In genomic region chr10:69331161-69331560, GRCh38 we compare ENCODE assay signal across 1 cellular context.
TF ChIP-seq lines count a peak whose summit lies in the region.

No MANE protein-coding gene starts in this region.

TF ChIP-seq in H1, 55 proteins besides CTCF, POLR2A, EP300 and RAD21:
- TF ChIP-seq EGR1 (IDR thresholded peaks at IDR 0.05; ENCODE audit: borderline replicate concordance, low read depth, low read length) = no peak
- TF ChIP-seq SRF (IDR thresholded peaks at IDR 0.05; ENCODE audit: low read depth, low read length) = no peak
- no peak for TF ChIP-seq CHD1 (IDR thresholded peaks at IDR 0.05; ENCODE audit: low read depth, low read length)
- no peak for TF ChIP-seq RXRA (IDR thresholded peaks at IDR 0.05; ENCODE audit: insufficient read depth, low read depth, low read length)
- no peak for TF ChIP-seq SAP30 (IDR thresholded peaks at IDR 0.05; ENCODE audit: insufficient read depth, insufficient replicate concordance, low read length)
- TF ChIP-seq JUND (IDR thresholded peaks at IDR 0.05; ENCODE audit: low read length) = no peak
- no peak for TF ChIP-seq TAF7 (optimal IDR thresholded peaks at IDR 0.05; ENCODE audit: borderline replicate concordance, low read depth, low read length)
- TF ChIP-seq GABPA (IDR thresholded peaks at IDR 0.05; ENCODE audit: borderline replicate concordance, insufficient read depth, low read length) = no peak
- TF ChIP-seq TAF1 (IDR thresholded peaks at IDR 0.05; ENCODE audit: low read depth, low read length) = no peak
- TF ChIP-seq YY1 (IDR thresholded peaks at IDR 0.05; ENCODE audit: low read depth, low read length) = no peak
- TF ChIP-seq MAX (IDR thresholded peaks at IDR 0.05) = no peak
- no peak for TF ChIP-seq SIRT6 (IDR thresholded peaks at IDR 0.05; ENCODE audit: low read length)
- no peak for TF ChIP-seq CBX8 (IDR thresholded peaks at IDR 0.05; ENCODE audit: borderline replicate concordance, low read depth, low read length)
- TF ChIP-seq USF2 (IDR thresholded peaks at IDR 0.05; ENCODE audit: low read length) = no peak
- TF ChIP-seq BACH1 (IDR thresholded peaks at IDR 0.05; ENCODE audit: low read length) = no peak
